In the genomic region with DNA sequence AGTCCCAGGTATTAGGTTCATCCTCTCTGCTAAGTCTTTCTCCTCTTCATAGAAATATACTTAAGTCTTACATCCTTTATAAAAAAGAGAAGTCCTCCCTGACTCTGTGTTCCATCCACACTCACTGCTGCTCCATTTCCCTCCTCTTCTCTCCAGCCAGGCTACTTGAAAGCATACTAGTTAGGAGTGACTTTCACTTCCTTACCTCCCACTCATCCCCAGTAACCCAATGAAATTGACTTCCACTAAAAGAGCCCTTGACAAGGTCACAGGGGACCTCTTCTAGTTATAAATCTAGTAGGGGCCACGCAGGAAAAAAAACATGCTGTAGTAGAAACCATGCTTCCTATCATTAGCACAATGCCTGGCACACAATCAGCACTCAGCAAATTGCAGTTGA, we compare ENCODE assay signal across 19 cellular contexts.
"Had no signal": no experiment of that assay in that cellular context is flagged by ENCODE, and none has a peak within 500 bp of the region (broad histone marks: within the 10 kb centered on the region; RNA-seq: fewer than 3 reads in every experiment).

No MANE protein-coding gene starts in this region.

- H3K4me1 ChIP-seq: breast epithelium, foreskin keratinocyte, prostate gland had no signal

- H3K4me3 ChIP-seq: breast epithelium, coronary artery, left ventricle myocardium inferior, prostate gland, right atrium auricular region, thyroid gland had no signal

- DNase-seq: activated CD4-positive, alpha-beta memory T cell treated with anti-CD3 and anti-CD28 coated beads for 36 hours; activated CD4-positive, alpha-beta T cell treated with anti-CD3 and anti-CD28 coated beads for 4 hours; activated CD4-positive, CD25-positive, alpha-beta regulatory T cell; activated naive CD4-positive, alpha-beta T cell treated with Interleukin-2 at 50 U/mL for 16 hours; activated naive CD8-positive, alpha-beta T cell treated with anti-CD3 and anti-CD28 coated beads, Interleukin-2, amount 10 ng/mL, durations not matched to agents 7 days and 5 days; activated T-cell treated with anti-CD3 and anti-CD28 coated beads, Interleukin-2, amount 50 U/mL, for 48 hours; amniotic stem cell; foreskin keratinocyte; immature natural killer cell; left ventricle myocardium inferior; naive thymus-derived CD8-positive, alpha-beta T cell; stimulated activated CD4-positive, alpha-beta T cell treated with anti-CD3 and anti-CD28 coated beads, Interleukin-4, amount 100 ng/mL, for 4 hours; stimulated activated naive CD8-positive, alpha-beta T cell treated with anti-CD3 and anti-CD28 coated beads, Interleukin-15, Interleukin-2, amounts not matched to agents 100 U/mL and 50 U/mL, for 24 hours; T1000; thyroid gland had no signal

- H3K27ac ChIP-seq: breast epithelium, coronary artery, foreskin keratinocyte, left ventricle myocardium inferior, prostate gland, right atrium auricular region, thyroid gland had no signal

- H3K36me3 ChIP-seq: breast epithelium, left ventricle myocardium inferior, prostate gland, right atrium auricular region, thyroid gland had no signal

- H3K9me3 ChIP-seq: breast epithelium, left ventricle myocardium inferior, prostate gland, right atrium auricular region, thyroid gland had no signal

- ATAC-seq: foreskin keratinocyte; naive thymus-derived CD8-positive, alpha-beta T cell; stimulated activated naive CD8-positive, alpha-beta T cell treated with anti-CD3 and anti-CD28 coated beads, Interleukin-15, Interleukin-2, amounts not matched to agents 100 U/mL and 50 U/mL, for 24 hours had no signal

- H3K27me3 ChIP-seq: breast epithelium, foreskin keratinocyte, right atrium auricular region, thyroid gland had no signal
